ENCODE assay signal across 12 cellular contexts in the genomic region with DNA sequence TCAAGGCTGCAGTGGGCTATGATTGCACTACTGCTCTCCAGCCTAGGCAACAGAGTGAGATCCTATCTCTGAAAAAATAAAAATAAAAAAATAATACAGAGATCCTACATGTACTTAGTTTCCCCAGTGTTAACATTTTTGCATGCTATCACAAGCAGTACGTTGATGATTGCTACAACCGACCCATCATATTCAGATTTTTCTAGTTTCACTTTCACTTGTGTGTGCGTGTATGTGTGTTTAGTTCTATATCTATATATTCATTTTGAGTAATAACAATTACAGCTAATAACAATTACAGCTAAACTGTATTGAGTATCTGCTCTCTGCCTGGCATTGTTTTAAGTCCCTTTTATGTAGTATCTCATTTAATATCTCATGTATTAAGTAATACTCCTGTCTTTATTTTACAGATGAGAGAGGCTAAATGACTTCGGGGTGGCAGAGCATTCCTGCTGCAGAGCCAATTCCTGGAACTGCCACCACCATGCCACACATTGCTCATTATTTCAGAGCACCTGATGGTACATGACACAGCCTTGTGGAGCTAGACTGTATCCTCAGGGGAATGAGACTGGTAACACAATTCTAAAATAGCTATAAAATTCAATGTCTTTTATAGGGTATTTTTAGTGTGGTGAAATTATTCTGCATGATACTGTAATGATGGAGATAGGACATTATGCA.
A peak's percentile ranks its signal among the peaks of the same experiment; 100 is the strongest.
DNase-seq lines count a peak whose midpoint lies in the region; ATAC-seq and TF ChIP-seq lines count a peak whose summit lies in the region.
"Had no signal": no experiment of that assay in that cellular context is flagged by ENCODE, and none has a peak within 500 bp of the region (broad histone marks: within the 10 kb centered on the region; RNA-seq: fewer than 3 reads in every experiment).

No MANE protein-coding gene starts in this region.

- H3K27me3 ChIP-seq in ascending aorta: no peaks in the 10 kb centered on the region

- H3K4me3 ChIP-seq in ascending aorta (peak overlapping the region; percentile 11 to 36), skin epidermis (peak overlapping the region in 4 of 7 experiments; percentile 0 to 26 (median 20))

- no peaks in the 10 kb centered on the region for H3K36me3 ChIP-seq in ascending aorta
- H3K36me3 ChIP-seq: WERI-Rb-1 had no signal

- ATAC-seq in GM18870 (IDR thresholded peaks at IDR 0.05; ENCODE audit: unreplicated experiment): peak; percentile 38
- peak; percentile 44 for ATAC-seq in HG03565 (IDR thresholded peaks at IDR 0.05; ENCODE audit: unreplicated experiment)
- ATAC-seq in sciatic nerve: no peak

- no peaks in the 10 kb centered on the region for H3K9me3 ChIP-seq in ascending aorta

- DNase-seq in ascending aorta (ENCODE audit: low spot score in 2 of 2): no peak
- DNase-seq in NCI-H1930 (lab: John Stamatoyannopoulos, UW): no peak
- DNase-seq in HT-29 (ENCODE audit: low spot score): no peak
- DNase-seq in sciatic nerve (ENCODE audit: low spot score): no peak
- DNase-seq in NCI-H748 (lab: John Stamatoyannopoulos, UW; ENCODE audit: unreplicated experiment): no peak
- DNase-seq: Kasumi-1, retina, WERI-Rb-1 had no signal

- intact Hi-C loops in ascending aorta (cut with DNase I) (no loop called here), sciatic nerve (cut with DNase I) (no loop called here)

- H3K27ac ChIP-seq in ascending aorta: no peak overlapping the region
- no peak overlapping the region for H3K27ac ChIP-seq in skin epidermis
- H3K27ac ChIP-seq: epithelial cell of prostate, WERI-Rb-1 had no signal

- H3K4me1 ChIP-seq in ascending aorta: no peaks in the 10 kb centered on the region

- no peak for TF ChIP-seq CTCF in ascending aorta (IDR thresholded peaks at IDR 0.05)
